In genomic region chr20:9945406-9945805, GRCh38 we compare ENCODE assay signal across 1 cellular context.
TF ChIP-seq lines count a peak whose summit lies in the region.

No MANE protein-coding gene starts in this region.

TF ChIP-seq in GM23338, 12 proteins besides CTCF, POLR2A, EP300 and RAD21:
- TF ChIP-seq, protein P1, sequence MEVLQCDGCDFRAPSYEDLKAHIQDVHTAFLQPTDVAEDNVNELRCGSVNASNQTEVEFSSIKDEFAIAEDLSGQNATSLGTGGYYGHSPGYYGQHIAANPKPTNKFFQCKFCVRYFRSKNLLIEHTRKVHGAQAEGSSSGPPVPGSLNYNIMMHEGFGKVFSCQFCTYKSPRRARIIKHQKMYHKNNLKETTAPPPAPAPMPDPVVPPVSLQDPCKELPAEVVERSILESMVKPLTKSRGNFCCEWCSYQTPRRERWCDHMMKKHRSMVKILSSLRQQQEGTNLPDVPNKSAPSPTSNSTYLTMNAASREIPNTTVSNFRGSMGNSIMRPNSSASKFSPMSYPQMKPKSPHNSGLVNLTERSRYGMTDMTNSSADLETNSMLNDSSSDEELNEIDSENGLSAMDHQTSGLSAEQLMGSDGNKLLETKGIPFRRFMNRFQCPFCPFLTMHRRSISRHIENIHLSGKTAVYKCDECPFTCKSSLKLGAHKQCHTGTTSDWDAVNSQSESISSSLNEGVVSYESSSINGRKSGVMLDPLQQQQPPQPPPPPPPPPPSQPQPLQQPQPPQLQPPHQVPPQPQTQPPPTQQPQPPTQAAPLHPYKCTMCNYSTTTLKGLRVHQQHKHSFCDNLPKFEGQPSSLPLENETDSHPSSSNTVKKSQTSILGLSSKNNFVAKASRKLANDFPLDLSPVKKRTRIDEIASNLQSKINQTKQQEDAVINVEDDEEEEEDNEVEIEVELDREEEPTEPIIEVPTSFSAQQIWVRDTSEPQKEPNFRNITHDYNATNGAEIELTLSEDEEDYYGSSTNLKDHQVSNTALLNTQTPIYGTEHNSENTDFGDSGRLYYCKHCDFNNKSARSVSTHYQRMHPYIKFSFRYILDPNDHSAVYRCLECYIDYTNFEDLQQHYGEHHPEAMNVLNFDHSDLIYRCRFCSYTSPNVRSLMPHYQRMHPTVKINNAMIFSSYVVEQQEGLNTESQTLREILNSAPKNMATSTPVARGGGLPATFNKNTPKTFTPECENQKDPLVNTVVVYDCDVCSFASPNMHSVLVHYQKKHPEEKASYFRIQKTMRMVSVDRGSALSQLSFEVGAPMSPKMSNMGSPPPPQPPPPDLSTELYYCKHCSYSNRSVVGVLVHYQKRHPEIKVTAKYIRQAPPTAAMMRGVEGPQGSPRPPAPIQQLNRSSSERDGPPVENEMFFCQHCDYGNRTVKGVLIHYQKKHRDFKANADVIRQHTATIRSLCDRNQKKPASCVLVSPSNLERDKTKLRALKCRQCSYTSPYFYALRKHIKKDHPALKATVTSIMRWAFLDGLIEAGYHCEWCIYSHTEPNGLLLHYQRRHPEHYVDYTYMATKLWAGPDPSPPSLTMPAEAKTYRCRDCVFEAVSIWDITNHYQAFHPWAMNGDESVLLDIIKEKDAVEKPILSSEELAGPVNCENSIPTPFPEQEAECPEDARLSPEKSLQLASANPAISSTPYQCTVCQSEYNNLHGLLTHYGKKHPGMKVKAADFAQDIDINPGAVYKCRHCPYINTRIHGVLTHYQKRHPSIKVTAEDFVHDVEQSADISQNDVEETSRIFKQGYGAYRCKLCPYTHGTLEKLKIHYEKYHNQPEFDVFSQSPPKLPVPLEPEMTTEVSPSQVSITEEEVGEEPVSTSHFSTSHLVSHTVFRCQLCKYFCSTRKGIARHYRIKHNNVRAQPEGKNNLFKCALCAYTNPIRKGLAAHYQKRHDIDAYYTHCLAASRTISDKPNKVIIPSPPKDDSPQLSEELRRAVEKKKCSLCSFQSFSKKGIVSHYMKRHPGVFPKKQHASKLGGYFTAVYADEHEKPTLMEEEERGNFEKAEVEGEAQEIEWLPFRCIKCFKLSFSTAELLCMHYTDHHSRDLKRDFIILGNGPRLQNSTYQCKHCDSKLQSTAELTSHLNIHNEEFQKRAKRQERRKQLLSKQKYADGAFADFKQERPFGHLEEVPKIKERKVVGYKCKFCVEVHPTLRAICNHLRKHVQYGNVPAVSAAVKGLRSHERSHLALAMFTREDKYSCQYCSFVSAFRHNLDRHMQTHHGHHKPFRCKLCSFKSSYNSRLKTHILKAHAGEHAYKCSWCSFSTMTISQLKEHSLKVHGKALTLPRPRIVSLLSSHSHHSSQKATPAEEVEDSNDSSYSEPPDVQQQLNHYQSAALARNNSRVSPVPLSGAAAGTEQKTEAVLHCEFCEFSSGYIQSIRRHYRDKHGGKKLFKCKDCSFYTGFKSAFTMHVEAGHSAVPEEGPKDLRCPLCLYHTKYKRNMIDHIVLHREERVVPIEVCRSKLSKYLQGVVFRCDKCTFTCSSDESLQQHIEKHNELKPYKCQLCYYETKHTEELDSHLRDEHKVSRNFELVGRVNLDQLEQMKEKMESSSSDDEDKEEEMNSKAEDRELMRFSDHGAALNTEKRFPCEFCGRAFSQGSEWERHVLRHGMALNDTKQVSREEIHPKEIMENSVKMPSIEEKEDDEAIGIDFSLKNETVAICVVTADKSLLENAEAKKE (CRISPR knock-in tag; IDR thresholded peaks at IDR 0.05), result no peak
- TF ChIP-seq ETS1 (IDR thresholded peaks at IDR 0.05) (no peak), CREB1 (CRISPR knock-in tag; IDR thresholded peaks at IDR 0.05; ENCODE audit: low read depth) (no peak), EZH2phosphoT487 (IDR thresholded peaks at IDR 0.05; ENCODE audit: unreplicated experiment) (no peak), NANOG (IDR thresholded peaks at IDR 0.05; ENCODE audit: borderline replicate concordance) (no peak), POLR2AphosphoS5 (IDR thresholded peaks at IDR 0.05; ENCODE audit: low read depth) (no peak), ZNF114 (CRISPR knock-in tag; IDR thresholded peaks at IDR 0.05) (no peak), REST (IDR thresholded peaks at IDR 0.05; ENCODE audit: unreplicated experiment) (no peak), STAT1 (IDR thresholded peaks at IDR 0.05; ENCODE audit: unreplicated experiment) (no peak), ZNF331 (CRISPR knock-in tag; IDR thresholded peaks at IDR 0.05; ENCODE audit: low read depth) (no peak), EZH2 (IDR thresholded peaks at IDR 0.05; ENCODE audit: low read depth, unreplicated experiment) (no peak)
